ENCODE assay signal across 19 cellular contexts in genomic region chr16:82152192-82152591, GRCh38. TPM values are rescaled to one million over a fixed set of nuclear protein-coding genes. Genes with fewer than 3 reads are reported as not detected.
A peak's percentile ranks its signal among the peaks of the same experiment; 100 is the strongest.
DNase-seq lines count a peak whose midpoint lies in the region; ATAC-seq, FAIRE-seq and TF ChIP-seq lines count a peak whose summit lies in the region.
"Had no signal": no experiment of that assay in that cellular context is flagged by ENCODE, and none has a peak within 500 bp of the region (broad histone marks: within the 10 kb centered on the region; RNA-seq: fewer than 3 reads in every experiment).

No MANE protein-coding gene starts in this region.

- peak overlapping the region; percentile 86 for H3K27ac ChIP-seq in Panc1 (ENCODE audit: low read length)
- peak overlapping the region; percentile 46 for H3K27ac ChIP-seq in epithelial cell of prostate
- H3K27ac ChIP-seq in small intestine (ENCODE audit: low read depth in 1 of 2, low read length in 1 of 2), result no peak overlapping the region
- H3K27ac ChIP-seq: PC-9 had no signal

- H3K36me3 ChIP-seq in Panc1 (ENCODE audit: control insufficient read depth, insufficient read depth, low read length) (peaks cover 8% of the 10 kb centered on the region), small intestine (ENCODE audit: control insufficient read depth in 2 of 2, insufficient read depth in 2 of 2, low read length in 2 of 2) (peaks cover 3 to 5% of the 10 kb centered on the region in 2 donors)

- H3K27me3 ChIP-seq in Panc1 (ENCODE audit: control insufficient read depth, insufficient read depth, low read length) (no peaks in the 10 kb centered on the region), small intestine (ENCODE audit: control insufficient read depth in 2 of 2, insufficient read depth in 2 of 2, low read length in 2 of 2) (no peaks in the 10 kb centered on the region)

- H3K4me3 ChIP-seq in Panc1 (ENCODE audit: low read depth in 2 of 2, low read length in 2 of 2), result no peak overlapping the region
- H3K4me3 ChIP-seq in small intestine (ENCODE audit: low read depth in 1 of 2, low read length in 2 of 2), result no peak overlapping the region
- H3K4me3 ChIP-seq: PC-9 had no signal

- POLR2A ChIA-PET in Panc1 (lab: Charles Lee), result no interaction called here

- TF ChIP-seq CTCF in Panc1 (IDR thresholded peaks at IDR 0.05) (no peak), nephron progenitor cell (IDR thresholded peaks at IDR 0.05) (no peak)

- peak overlapping the region; percentile 41 for H3K27ac Mint-ChIP-seq in nephron progenitor cell
- no peak overlapping the region for H3K27ac Mint-ChIP-seq in activated naive CD8-positive, alpha-beta T cell treated with anti-CD3 and anti-CD28 coated beads for 36 hours
- H3K27ac Mint-ChIP-seq: B cell, T-cell had no signal

- FAIRE-seq in small intestine (lab: Jason Lieb, UNC), result no peak
- FAIRE-seq: D721Med, H1 had no signal

- DNase-seq in EH (ENCODE audit: low read depth) (peak; percentile 3), Panc1 (ENCODE audit: low read depth, low spot score) (no peak), epithelial cell of prostate (ENCODE audit: low read depth, low spot score) (no peak), nephron progenitor cell (no peak), small intestine (no peak), NCI-H774 (lab: John Stamatoyannopoulos, UW) (no peak), SW480 (ENCODE audit: low spot score) (no peak)
- DNase-seq in activated naive CD8-positive, alpha-beta T cell treated with anti-CD3 and anti-CD28 coated beads for 36 hours, result no peak
- DNase-seq: ACHN; CD4-positive, alpha-beta memory T cell; DMS79; NCI-H1417; NCI-H187 treated with DMSO at 0.1 percent for 48 hours; NCI-H526 treated with DMSO at 0.1 percent for 48 hours; PC-9; T-cell had no signal

- BruUV-seq in Panc1 (replicated peaks; lab: Mats Ljungman, UMichigan), result no TSS peak

- no peaks in the 10 kb centered on the region for H3K9me3 ChIP-seq in Panc1 (ENCODE audit: control insufficient read depth, insufficient read depth, low read depth, low read length)
- H3K9me3 ChIP-seq in small intestine (ENCODE audit: control insufficient read depth, low read depth), result no peaks in the 10 kb centered on the region

- ATAC-seq in Panc1, result peak; percentile 42
- ATAC-seq: T-cell had no signal

- CTCF ChIA-PET in Panc1 (lab: Charles Lee), result no interaction called here

- in situ Hi-C loops in Panc1 (cut with HindIII; ENCODE audit: low pct_unique_long_range_greater_than_20kb, low sequenced_read_pairs), result no loop called here

- H3K4me1 Mint-ChIP-seq in nephron progenitor cell, result peaks cover 25% of the 10 kb centered on the region
- H3K4me1 Mint-ChIP-seq in activated naive CD8-positive, alpha-beta T cell treated with anti-CD3 and anti-CD28 coated beads for 36 hours, result peaks cover 1% of the 10 kb centered on the region
- H3K4me1 Mint-ChIP-seq: B cell had no signal

- intact Hi-C loops in Panc1 (cut with micrococcal nuclease; ENCODE audit: unreplicated experiment), result no loop called here

- H3K9me3 Mint-ChIP-seq in nephron progenitor cell, result peaks cover 25% of the 10 kb centered on the region
- peaks cover 3% of the 10 kb centered on the region for H3K9me3 Mint-ChIP-seq in activated naive CD8-positive, alpha-beta T cell treated with anti-CD3 and anti-CD28 coated beads for 36 hours
- H3K9me3 Mint-ChIP-seq: CD4-positive, alpha-beta memory T cell had no signal

- no peak overlapping the region for H3K4me3 Mint-ChIP-seq in nephron progenitor cell
- no peak overlapping the region for H3K4me3 Mint-ChIP-seq in activated naive CD8-positive, alpha-beta T cell treated with anti-CD3 and anti-CD28 coated beads for 36 hours
- H3K4me3 Mint-ChIP-seq: B cell; CD4-positive, alpha-beta memory T cell; T-cell had no signal

- 85 to 98% (median 94%) methylated on average over 2 of the region's 2 CpGs for WGBS in small intestine, 3 donors

- H3K36me3 Mint-ChIP-seq in nephron progenitor cell (ENCODE audit: low read depth), result peaks cover 82% of the 10 kb centered on the region
- H3K36me3 Mint-ChIP-seq in activated naive CD8-positive, alpha-beta T cell treated with anti-CD3 and anti-CD28 coated beads for 36 hours, result peaks cover 30% of the 10 kb centered on the region

- H3K4me1 ChIP-seq in Panc1 (ENCODE audit: control insufficient read depth, insufficient read depth, low read length), result peaks cover 19% of the 10 kb centered on the region
- no peaks in the 10 kb centered on the region for H3K4me1 ChIP-seq in small intestine (ENCODE audit: control insufficient read depth in 2 of 2, insufficient read depth in 1 of 2, low read depth in 1 of 2, low read length in 1 of 2)

- no peaks in the 10 kb centered on the region for H3K27me3 Mint-ChIP-seq in nephron progenitor cell (ENCODE audit: low read depth, poor library complexity)
- H3K27me3 Mint-ChIP-seq in activated naive CD8-positive, alpha-beta T cell treated with anti-CD3 and anti-CD28 coated beads for 36 hours, result no peaks in the 10 kb centered on the region
- H3K27me3 Mint-ChIP-seq: B cell; CD4-positive, alpha-beta memory T cell; T-cell had no signal

RNA-seq across cellular contexts. Expression of gene MPHOSPH6, which starts 17.8 kb away (rescaled TPM):
- 36.7 TPM for total RNA-seq in Panc1 (2021; ENCODE audit: unreplicated experiment)
- 27.0 TPM for polyA plus RNA-seq in Panc1 (2012; ENCODE audit: insufficient read length)
- 10 to 100 TPM; 12.3 to 28.9 (median 13.8) TPM for polyA plus RNA-seq in small intestine
- 10 to 100 TPM; 39.8 to 41.0 TPM for total RNA-seq in activated naive CD8-positive, alpha-beta T cell treated with anti-CD3 and anti-CD28 coated beads for 36 hours

Comparison
In these comparisons a context has a peak if more than half of its experiments do, and no peak if none do; other contexts are left out.
1. H3K27ac ChIP-seq: peak in Panc1 (single experiment) and epithelial cell of prostate (single experiment); none in small intestine (0 of 2).